ENCODE assay signal across 34 cellular contexts in genomic region chr12:100106861-100107260, GRCh38.
"Had no signal": no experiment of that assay in that cellular context is flagged by ENCODE, and none has a peak within 500 bp of the region (broad histone marks: within the 10 kb centered on the region; RNA-seq: fewer than 3 reads in every experiment).

No MANE protein-coding gene starts in this region.

- H3K27me3 ChIP-seq: adrenal gland, ascending aorta, body of pancreas, brain microvascular endothelial cell, breast epithelium, cardiac muscle cell had no signal

- FAIRE-seq: astrocyte, bronchial epithelial cell had no signal

- H3K27ac ChIP-seq: adrenal gland, ascending aorta, body of pancreas, brain microvascular endothelial cell, breast epithelium, cardiac muscle cell had no signal

- H3K9me3 ChIP-seq: adrenal gland, ascending aorta, body of pancreas, breast epithelium had no signal

- ATAC-seq: activated naive CD4-positive, alpha-beta T cell treated with anti-CD3 and anti-CD28 coated beads, Interleukin-2, amount 50 U/mL, for 72 hours; activated naive CD8-positive, alpha-beta T cell treated with anti-CD3 and anti-CD28 coated beads, Interleukin-2, amount 50 U/mL, for 24 hours; activated T-cell treated with anti-CD3 and anti-CD28 coated beads, Interleukin-2, amount 50 U/mL, for 4 hours; activated T-cell treated with anti-CD3 and anti-CD28 coated beads, Interleukin-2, amount 50 U/mL, for 72 hours; activated T-helper 17 cell treated with anti-CD3 and anti-CD28 coated beads, Interleukin-2, amount 50 U/mL, for 72 hours; body of pancreas had no signal

- H3K4me3 ChIP-seq: adrenal gland, ascending aorta, body of pancreas, breast epithelium, cardiac muscle cell had no signal

- DNase-seq: activated effector memory CD4-positive, alpha-beta T cell treated with anti-CD3 and anti-CD28 coated beads, Interleukin-2, amount 50 U/mL, for 16 hours; activated effector memory CD4-positive, alpha-beta T cell treated with Interleukin-2 at 50 U/mL for 16 hours; activated gamma-delta T cell; activated gamma-delta T cell treated with Interleukin-2 at 50 U/mL for 16 hours; activated naive CD4-positive, alpha-beta T cell; activated naive CD4-positive, alpha-beta T cell treated with anti-CD3 and anti-CD28 coated beads for 36 hours; activated naive CD4-positive, alpha-beta T cell treated with anti-CD3 and anti-CD28 coated beads, Interleukin-2, amount 10 ng/mL, durations not matched to agents 7 days and 5 days; activated naive CD4-positive, alpha-beta T cell treated with anti-CD3 and anti-CD28 coated beads, Interleukin-2, amount 50 U/mL, for 16 hours; activated naive CD4-positive, alpha-beta T cell treated with Interleukin-2 at 50 U/mL for 16 hours; activated naive CD8-positive, alpha-beta T cell treated with anti-CD3 and anti-CD28 coated beads for 36 hours; activated naive CD8-positive, alpha-beta T cell treated with anti-CD3 and anti-CD28 coated beads, Interleukin-2, amount 10 ng/mL, durations not matched to agents 7 days and 5 days; activated naive CD8-positive, alpha-beta T cell treated with anti-CD3 and anti-CD28 coated beads, Interleukin-2, amount 50 U/mL, for 24 hours; activated T-cell treated with anti-CD3 and anti-CD28 coated beads, Interleukin-2, amount 50 U/mL, for 1 hour; activated T-cell treated with anti-CD3 and anti-CD28 coated beads, Interleukin-2, amount 50 U/mL, for 24 hours; activated T-cell treated with anti-CD3 and anti-CD28 coated beads, Interleukin-2, amount 50 U/mL, for 4 hours; activated T-cell treated with anti-CD3 and anti-CD28 coated beads, Interleukin-2, amount 50 U/mL, for 48 hours; activated T-cell treated with anti-CD3 and anti-CD28 coated beads, Interleukin-2, amount 50 U/mL, for 72 hours; adrenal gland; amniotic stem cell; amygdala; anterior cingulate cortex; aorta; body of pancreas; brain microvascular endothelial cell; caudate nucleus; central memory CD4-positive, alpha-beta T cell; cerebellar nuclear complex had no signal

- H3K36me3 ChIP-seq: adrenal gland, brain microvascular endothelial cell, breast epithelium had no signal

- H3K4me1 ChIP-seq: adrenal gland, ascending aorta, body of pancreas, breast epithelium had no signal
